Comparison of ENCODE assay signal across 27 cellular contexts in the genomic region with DNA sequence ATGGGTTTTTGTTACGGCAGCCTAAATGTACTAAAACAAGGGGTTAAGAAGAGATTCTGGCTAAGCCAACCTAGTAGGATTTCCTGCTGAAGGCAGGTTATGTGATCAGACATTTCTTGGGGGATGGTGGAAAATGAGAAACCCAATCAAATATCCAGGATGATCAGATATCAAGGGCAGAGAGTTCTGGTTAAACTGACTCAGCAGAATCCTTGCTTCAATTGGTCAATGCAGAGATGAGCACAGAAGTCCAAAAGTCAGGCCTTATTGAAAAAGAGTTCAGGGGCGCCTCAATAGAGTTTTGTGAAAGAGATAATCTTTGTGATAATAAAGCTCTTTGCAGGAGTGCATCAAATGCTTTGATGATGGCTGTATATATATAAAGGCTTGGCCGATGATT.
"Had no signal": no experiment of that assay in that cellular context is flagged by ENCODE, and none has a peak within 500 bp of the region (broad histone marks: within the 10 kb centered on the region; RNA-seq: fewer than 3 reads in every experiment).

No MANE protein-coding gene starts in this region.

- H3K4me1 ChIP-seq: stomach, suprapubic skin, testis, thyroid gland, tibial artery, tibial nerve, transverse colon, upper lobe of left lung, upper lobe of right lung, uterus, vagina had no signal

- H3K27ac ChIP-seq: stomach, suprapubic skin, testis, thoracic aorta, thyroid gland, tibial artery, tibial nerve, transverse colon, upper lobe of left lung, upper lobe of right lung, uterus, vagina had no signal

- H3K27me3 ChIP-seq: stomach, suprapubic skin, testis, thyroid gland, tibial artery, tibial nerve, transverse colon, upper lobe of left lung, upper lobe of right lung, uterus, vagina had no signal

- H3K9me3 ChIP-seq: stomach, suprapubic skin, testis, thoracic aorta, thyroid gland, tibial artery, tibial nerve, transverse colon, upper lobe of left lung, upper lobe of right lung, uterus, vagina had no signal

- ATAC-seq: stimulated activated effector memory CD8-positive, alpha-beta T cell treated with anti-CD3 and anti-CD28 coated beads, Interleukin-12 subunit alpha, Interleukin-12 subunit beta, amount 100 ng/mL, for 72 hours; stimulated activated memory B cell treated with anti-CD40 and anti-IgM and Interleukin-4, amounts not matched to agents 10 μg/mL and 1 μg/mL and 100 μg/mL, for 72 hours; stimulated activated naive B cell treated with anti-CD40 and anti-IgM and Interleukin-4, amounts not matched to agents 10 μg/mL and 1 μg/mL and 100 μg/mL, for 72 hours; stimulated activated naive CD8-positive, alpha-beta T cell treated with anti-CD3 and anti-CD28 coated beads, Interleukin-15, amount 100 ng/mL, for 72 hours; stimulated activated naive CD8-positive, alpha-beta T cell treated with anti-CD3 and anti-CD28 coated beads, Interleukin-15, Interleukin-2, amounts not matched to agents 100 U/mL and 50 U/mL, for 24 hours; upper lobe of right lung had no signal

- H3K36me3 ChIP-seq: stomach, suprapubic skin, thoracic aorta, thyroid gland, tibial artery, tibial nerve, transverse colon, upper lobe of left lung, upper lobe of right lung, uterus, vagina had no signal

- FAIRE-seq: urothelium cell line had no signal

- DNase-seq: stimulated activated CD4-positive, alpha-beta T cell treated with anti-CD3 and anti-CD28 coated beads, Interleukin-2, amount 100 ng/mL, for 48 hours; stimulated activated CD4-positive, alpha-beta T cell treated with anti-CD3 and anti-CD28 coated beads, Interleukin-4, amount 100 ng/mL, for 1 hour; stimulated activated CD4-positive, alpha-beta T cell treated with anti-CD3 and anti-CD28 coated beads, Interleukin-4, amount 100 ng/mL, for 24 hours; stimulated activated CD4-positive, alpha-beta T cell treated with anti-CD3 and anti-CD28 coated beads, Interleukin-4, amount 100 ng/mL, for 4 hours; stimulated activated CD8-positive, alpha-beta memory T cell treated with anti-CD3 and anti-CD28 coated beads, Interleukin-4, amount 100 ng/mL, for 48 hours; stimulated activated naive B cell treated with anti-CD40 and anti-IgM and Interleukin-4, amounts not matched to agents 10 μg/mL and 1 μg/mL and 100 μg/mL, for 72 hours; stimulated activated naive CD4-positive, alpha-beta T cell; stimulated activated naive CD4-positive, alpha-beta T cell treated with Interleukin-2 at 50 U/mL for 16 hours; stimulated activated naive CD8-positive, alpha-beta T cell treated with anti-CD3 and anti-CD28 coated beads, Interleukin-15, amount 100 ng/mL, for 72 hours; stimulated activated naive CD8-positive, alpha-beta T cell treated with anti-CD3 and anti-CD28 coated beads, Interleukin-15, Interleukin-2, amounts not matched to agents 100 U/mL and 50 U/mL, for 24 hours; stomach; substantia nigra; testis; thyroid gland; tibial artery; transverse colon; trophoblast cell; upper lobe of left lung; upper lobe of right lung; uterus had no signal

- H3K4me3 ChIP-seq: stomach, suprapubic skin, testis, thoracic aorta, thyroid gland, tibial artery, tibial nerve, transverse colon, upper lobe of left lung, upper lobe of right lung, uterus, vagina had no signal
